1 cellular context compared by ENCODE assay signal in the genomic region with DNA sequence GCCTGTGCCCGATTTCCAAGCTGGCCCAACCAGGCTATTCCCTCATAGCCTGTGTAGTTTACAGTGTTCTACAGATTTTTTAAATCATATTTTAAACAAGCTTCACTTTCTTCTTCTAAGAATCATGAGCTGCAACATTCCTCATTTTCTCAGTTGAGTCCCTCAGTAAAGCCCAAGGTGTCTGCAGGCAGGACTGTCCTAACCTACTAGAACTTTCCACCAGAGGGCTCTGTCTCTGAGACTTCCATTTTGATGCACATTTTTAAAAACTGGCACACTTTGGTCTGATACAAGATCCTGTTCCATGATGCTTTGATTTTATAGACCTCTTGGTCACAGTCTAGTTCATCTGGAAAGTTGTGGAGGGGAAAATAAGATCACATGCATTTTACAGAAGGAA.
TF ChIP-seq lines count a peak whose summit lies in the region.

No MANE protein-coding gene starts in this region.

TF ChIP-seq in K562, 482 proteins besides CTCF, POLR2A, EP300 and RAD21 (continues in another document):
- no peak for TF ChIP-seq MYC (IDR thresholded peaks at IDR 0.05; ENCODE audit: low read depth, low read length)
- TF ChIP-seq MYC (CRISPR knock-in tag; IDR thresholded peaks at IDR 0.05; ENCODE audit: borderline replicate concordance, low read depth): 0 out of 2 replicates have a peak, but pooled peaks have one; percentile 9
- TF ChIP-seq STAG1 (CRISPR knock-in tag; IDR thresholded peaks at IDR 0.05; ENCODE audit: borderline replicate concordance): no peak
- TF ChIP-seq, protein P1, sequence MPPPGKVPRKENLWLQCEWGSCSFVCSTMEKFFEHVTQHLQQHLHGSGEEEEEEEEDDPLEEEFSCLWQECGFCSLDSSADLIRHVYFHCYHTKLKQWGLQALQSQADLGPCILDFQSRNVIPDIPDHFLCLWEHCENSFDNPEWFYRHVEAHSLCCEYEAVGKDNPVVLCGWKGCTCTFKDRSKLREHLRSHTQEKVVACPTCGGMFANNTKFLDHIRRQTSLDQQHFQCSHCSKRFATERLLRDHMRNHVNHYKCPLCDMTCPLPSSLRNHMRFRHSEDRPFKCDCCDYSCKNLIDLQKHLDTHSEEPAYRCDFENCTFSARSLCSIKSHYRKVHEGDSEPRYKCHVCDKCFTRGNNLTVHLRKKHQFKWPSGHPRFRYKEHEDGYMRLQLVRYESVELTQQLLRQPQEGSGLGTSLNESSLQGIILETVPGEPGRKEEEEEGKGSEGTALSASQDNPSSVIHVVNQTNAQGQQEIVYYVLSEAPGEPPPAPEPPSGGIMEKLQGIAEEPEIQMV (tag; conservative IDR thresholded peaks at IDR 0.05; ENCODE audit: low read depth): 0 out of 2 replicates have a peak, but pooled peaks have one; percentile 34
- TF ChIP-seq, protein P2, sequence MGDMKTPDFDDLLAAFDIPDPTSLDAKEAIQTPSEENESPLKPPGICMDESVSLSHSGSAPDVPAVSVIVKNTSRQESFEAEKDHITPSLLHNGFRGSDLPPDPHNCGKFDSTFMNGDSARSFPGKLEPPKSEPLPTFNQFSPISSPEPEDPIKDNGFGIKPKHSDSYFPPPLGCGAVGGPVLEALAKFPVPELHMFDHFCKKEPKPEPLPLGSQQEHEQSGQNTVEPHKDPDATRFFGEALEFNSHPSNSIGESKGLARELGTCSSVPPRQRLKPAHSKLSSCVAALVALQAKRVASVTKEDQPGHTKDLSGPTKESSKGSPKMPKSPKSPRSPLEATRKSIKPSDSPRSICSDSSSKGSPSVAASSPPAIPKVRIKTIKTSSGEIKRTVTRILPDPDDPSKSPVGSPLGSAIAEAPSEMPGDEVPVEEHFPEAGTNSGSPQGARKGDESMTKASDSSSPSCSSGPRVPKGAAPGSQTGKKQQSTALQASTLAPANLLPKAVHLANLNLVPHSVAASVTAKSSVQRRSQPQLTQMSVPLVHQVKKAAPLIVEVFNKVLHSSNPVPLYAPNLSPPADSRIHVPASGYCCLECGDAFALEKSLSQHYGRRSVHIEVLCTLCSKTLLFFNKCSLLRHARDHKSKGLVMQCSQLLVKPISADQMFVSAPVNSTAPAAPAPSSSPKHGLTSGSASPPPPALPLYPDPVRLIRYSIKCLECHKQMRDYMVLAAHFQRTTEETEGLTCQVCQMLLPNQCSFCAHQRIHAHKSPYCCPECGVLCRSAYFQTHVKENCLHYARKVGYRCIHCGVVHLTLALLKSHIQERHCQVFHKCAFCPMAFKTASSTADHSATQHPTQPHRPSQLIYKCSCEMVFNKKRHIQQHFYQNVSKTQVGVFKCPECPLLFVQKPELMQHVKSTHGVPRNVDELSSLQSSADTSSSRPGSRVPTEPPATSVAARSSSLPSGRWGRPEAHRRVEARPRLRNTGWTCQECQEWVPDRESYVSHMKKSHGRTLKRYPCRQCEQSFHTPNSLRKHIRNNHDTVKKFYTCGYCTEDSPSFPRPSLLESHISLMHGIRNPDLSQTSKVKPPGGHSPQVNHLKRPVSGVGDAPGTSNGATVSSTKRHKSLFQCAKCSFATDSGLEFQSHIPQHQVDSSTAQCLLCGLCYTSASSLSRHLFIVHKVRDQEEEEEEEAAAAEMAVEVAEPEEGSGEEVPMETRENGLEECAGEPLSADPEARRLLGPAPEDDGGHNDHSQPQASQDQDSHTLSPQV (IDR thresholded peaks at IDR 0.05): peak; percentile 81
- TF ChIP-seq KDM1A (IDR thresholded peaks at IDR 0.05): no peak
- no peak for TF ChIP-seq ZC3H4 (CRISPR knock-in tag; IDR thresholded peaks at IDR 0.05; ENCODE audit: borderline replicate concordance)
- no peak for TF ChIP-seq ZNF57 (CRISPR knock-in tag; IDR thresholded peaks at IDR 0.05)
- no peak for TF ChIP-seq TCF3 (CRISPR knock-in tag; IDR thresholded peaks at IDR 0.05)
- no peak for TF ChIP-seq SMARCA5 (IDR thresholded peaks at IDR 0.05)
- TF ChIP-seq, protein P3, sequence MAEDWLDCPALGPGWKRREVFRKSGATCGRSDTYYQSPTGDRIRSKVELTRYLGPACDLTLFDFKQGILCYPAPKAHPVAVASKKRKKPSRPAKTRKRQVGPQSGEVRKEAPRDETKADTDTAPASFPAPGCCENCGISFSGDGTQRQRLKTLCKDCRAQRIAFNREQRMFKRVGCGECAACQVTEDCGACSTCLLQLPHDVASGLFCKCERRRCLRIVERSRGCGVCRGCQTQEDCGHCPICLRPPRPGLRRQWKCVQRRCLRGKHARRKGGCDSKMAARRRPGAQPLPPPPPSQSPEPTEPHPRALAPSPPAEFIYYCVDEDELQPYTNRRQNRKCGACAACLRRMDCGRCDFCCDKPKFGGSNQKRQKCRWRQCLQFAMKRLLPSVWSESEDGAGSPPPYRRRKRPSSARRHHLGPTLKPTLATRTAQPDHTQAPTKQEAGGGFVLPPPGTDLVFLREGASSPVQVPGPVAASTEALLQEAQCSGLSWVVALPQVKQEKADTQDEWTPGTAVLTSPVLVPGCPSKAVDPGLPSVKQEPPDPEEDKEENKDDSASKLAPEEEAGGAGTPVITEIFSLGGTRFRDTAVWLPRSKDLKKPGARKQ (CRISPR knock-in tag; IDR thresholded peaks at IDR 0.05): no peak
- TF ChIP-seq POLR2B (IDR thresholded peaks at IDR 0.05; ENCODE audit: low read depth, partially characterized antibody): no peak
- no peak for TF ChIP-seq SP1 (CRISPR knock-in tag; IDR thresholded peaks at IDR 0.05)
- peak; percentile 71; the same call in 1 of the 2 replicates for TF ChIP-seq DMBX1 (CRISPR knock-in tag; IDR thresholded peaks at IDR 0.05; ENCODE audit: borderline replicate concordance)
- TF ChIP-seq, protein P4, sequence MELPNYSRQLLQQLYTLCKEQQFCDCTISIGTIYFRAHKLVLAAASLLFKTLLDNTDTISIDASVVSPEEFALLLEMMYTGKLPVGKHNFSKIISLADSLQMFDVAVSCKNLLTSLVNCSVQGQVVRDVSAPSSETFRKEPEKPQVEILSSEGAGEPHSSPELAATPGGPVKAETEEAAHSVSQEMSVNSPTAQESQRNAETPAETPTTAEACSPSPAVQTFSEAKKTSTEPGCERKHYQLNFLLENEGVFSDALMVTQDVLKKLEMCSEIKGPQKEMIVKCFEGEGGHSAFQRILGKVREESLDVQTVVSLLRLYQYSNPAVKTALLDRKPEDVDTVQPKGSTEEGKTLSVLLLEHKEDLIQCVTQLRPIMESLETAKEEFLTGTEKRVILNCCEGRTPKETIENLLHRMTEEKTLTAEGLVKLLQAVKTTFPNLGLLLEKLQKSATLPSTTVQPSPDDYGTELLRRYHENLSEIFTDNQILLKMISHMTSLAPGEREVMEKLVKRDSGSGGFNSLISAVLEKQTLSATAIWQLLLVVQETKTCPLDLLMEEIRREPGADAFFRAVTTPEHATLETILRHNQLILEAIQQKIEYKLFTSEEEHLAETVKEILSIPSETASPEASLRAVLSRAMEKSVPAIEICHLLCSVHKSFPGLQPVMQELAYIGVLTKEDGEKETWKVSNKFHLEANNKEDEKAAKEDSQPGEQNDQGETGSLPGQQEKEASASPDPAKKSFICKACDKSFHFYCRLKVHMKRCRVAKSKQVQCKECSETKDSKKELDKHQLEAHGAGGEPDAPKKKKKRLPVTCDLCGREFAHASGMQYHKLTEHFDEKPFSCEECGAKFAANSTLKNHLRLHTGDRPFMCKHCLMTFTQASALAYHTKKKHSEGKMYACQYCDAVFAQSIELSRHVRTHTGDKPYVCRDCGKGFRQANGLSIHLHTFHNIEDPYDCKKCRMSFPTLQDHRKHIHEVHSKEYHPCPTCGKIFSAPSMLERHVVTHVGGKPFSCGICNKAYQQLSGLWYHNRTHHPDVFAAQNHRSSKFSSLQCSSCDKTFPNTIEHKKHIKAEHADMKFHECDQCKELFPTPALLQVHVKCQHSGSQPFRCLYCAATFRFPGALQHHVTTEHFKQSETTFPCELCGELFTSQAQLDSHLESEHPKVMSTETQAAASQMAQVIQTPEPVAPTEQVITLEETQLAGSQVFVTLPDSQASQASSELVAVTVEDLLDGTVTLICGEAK (IDR thresholded peaks at IDR 0.05): no peak
- TF ChIP-seq, protein P4 (CRISPR knock-in tag; IDR thresholded peaks at IDR 0.05): no peak
- TF ChIP-seq SLC30A9 (CRISPR knock-in tag; IDR thresholded peaks at IDR 0.05): no peak
- peak in 2 of 3 experiments; percentile 20 to 64 for TF ChIP-seq YY1 (IDR thresholded peaks at IDR 0.05; ENCODE audit: borderline replicate concordance in 1 of 3, control insufficient read depth in 1 of 3, extremely low read depth in 1 of 3, insufficient read depth in 3 of 3, insufficient read length in 1 of 3, insufficient replicate concordance in 2 of 3, low read depth in 1 of 3, low read length in 2 of 3)
- TF ChIP-seq CXXC5 (CRISPR knock-in tag; IDR thresholded peaks at IDR 0.05): 0 out of 2 replicates have a peak, but pooled peaks have one; percentile 35
- TF ChIP-seq GTF2A2 (tag; IDR thresholded peaks at IDR 0.05): 0 out of 2 replicates have a peak, but pooled peaks have one; percentile 12
- TF ChIP-seq, protein P5, sequence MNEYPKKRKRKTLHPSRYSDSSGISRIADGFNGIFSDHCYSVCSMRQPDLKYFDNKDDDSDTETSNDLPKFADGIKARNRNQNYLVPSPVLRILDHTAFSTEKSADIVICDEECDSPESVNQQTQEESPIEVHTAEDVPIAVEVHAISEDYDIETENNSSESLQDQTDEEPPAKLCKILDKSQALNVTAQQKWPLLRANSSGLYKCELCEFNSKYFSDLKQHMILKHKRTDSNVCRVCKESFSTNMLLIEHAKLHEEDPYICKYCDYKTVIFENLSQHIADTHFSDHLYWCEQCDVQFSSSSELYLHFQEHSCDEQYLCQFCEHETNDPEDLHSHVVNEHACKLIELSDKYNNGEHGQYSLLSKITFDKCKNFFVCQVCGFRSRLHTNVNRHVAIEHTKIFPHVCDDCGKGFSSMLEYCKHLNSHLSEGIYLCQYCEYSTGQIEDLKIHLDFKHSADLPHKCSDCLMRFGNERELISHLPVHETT (CRISPR knock-in tag; conservative IDR thresholded peaks at IDR 0.05 in 1 of 2, IDR thresholded peaks at IDR 0.05 in 1 of 2): 0 out of 4 replicates have a peak, but pooled peaks of 1 of the 2 experiments have one; percentile 42
